26 cellular contexts compared by ENCODE assay signal in the genomic region with DNA sequence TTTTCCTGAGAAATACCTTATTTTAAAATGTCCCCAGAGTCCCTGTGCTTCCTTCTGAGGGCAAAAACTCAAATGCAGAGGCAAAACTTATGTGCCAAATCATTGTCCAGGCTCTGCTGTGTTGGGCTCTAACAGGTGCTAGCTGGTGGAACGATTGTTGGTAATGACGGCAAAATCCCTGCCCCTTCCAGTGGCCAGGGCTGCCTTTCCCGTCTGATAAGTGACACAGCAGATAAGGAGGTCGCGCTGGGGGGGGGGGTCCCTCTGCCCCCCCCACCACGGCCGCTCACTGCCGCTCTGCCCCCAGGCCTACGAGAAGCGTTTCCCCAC. TPM values are rescaled to one million over a fixed set of nuclear protein-coding genes. Genes with fewer than 3 reads are reported as not detected.
DNase-seq lines count a peak whose midpoint lies in the region; ATAC-seq and TF ChIP-seq lines count a peak whose summit lies in the region.
"Had no signal": no experiment of that assay in that cellular context is flagged by ENCODE, and none has a peak within 500 bp of the region (broad histone marks: within the 10 kb centered on the region; RNA-seq: fewer than 3 reads in every experiment).

No MANE protein-coding gene starts in this region.

- CTCF ChIA-PET in Caco-2 (lab: Charles Lee): interaction anchor here (0.6 kb wide), 2 partner anchors 239 to 432 kb away, joined by 3 to 6 read pairs; no protein-coding TSS in a partner anchor

- no peak overlapping the region for H3K27ac Mint-ChIP-seq in Caco-2 (ENCODE audit: unreplicated experiment)
- no peak overlapping the region for H3K27ac Mint-ChIP-seq in activated T-cell treated with anti-CD3 and anti-CD28 coated beads, Interleukin-2, amount 50 U/mL, for 24 hours
- H3K27ac Mint-ChIP-seq: activated CD8-positive, alpha-beta T cell treated with anti-CD3 and anti-CD28 coated beads, Interleukin-2, amount 10 ng/mL, durations not matched to agents 7 days and 5 days; activated naive CD4-positive, alpha-beta T cell treated with anti-CD3 and anti-CD28 coated beads for 36 hours; CD4-positive, CD25-positive, alpha-beta regulatory T cell; naive thymus-derived CD8-positive, alpha-beta T cell had no signal

- H3K36me3 Mint-ChIP-seq in Caco-2 (ENCODE audit: insufficient read depth, unreplicated experiment): no peaks in the 10 kb centered on the region
- no peaks in the 10 kb centered on the region for H3K36me3 Mint-ChIP-seq in activated T-cell treated with anti-CD3 and anti-CD28 coated beads, Interleukin-2, amount 50 U/mL, for 24 hours (ENCODE audit: low read depth)
- H3K36me3 Mint-ChIP-seq: CD4-positive, CD25-positive, alpha-beta regulatory T cell; naive thymus-derived CD8-positive, alpha-beta T cell had no signal

- DNase-seq in Caco-2 (no peak), hepatocyte (ENCODE audit: low spot score) (no peak), iPS-NIHi11 (ENCODE audit: low spot score) (no peak)
- no peak for DNase-seq in activated T-cell treated with anti-CD3 and anti-CD28 coated beads, Interleukin-2, amount 50 U/mL, for 24 hours
- DNase-seq: activated CD4-positive, alpha-beta T cell treated with anti-CD3 and anti-CD28 coated beads for 1 hour; activated CD8-positive, alpha-beta T cell treated with anti-CD3 and anti-CD28 coated beads, Interleukin-2, amount 10 ng/mL, durations not matched to agents 7 days and 5 days; activated naive CD4-positive, alpha-beta T cell treated with anti-CD3 and anti-CD28 coated beads for 36 hours; CD4-positive, CD25-positive, alpha-beta regulatory T cell; erythroblast; foreskin keratinocyte; GDM1; hypothalamus; kidney glomerular epithelial cell; naive thymus-derived CD8-positive, alpha-beta T cell; NCI-H1092; NCI-H1930; Right ventricle myocardium superior; SW 1271 had no signal

- H3K4me3 Mint-ChIP-seq in Caco-2 (ENCODE audit: unreplicated experiment): no peak overlapping the region
- H3K4me3 Mint-ChIP-seq in activated T-cell treated with anti-CD3 and anti-CD28 coated beads, Interleukin-2, amount 50 U/mL, for 24 hours: no peak overlapping the region
- H3K4me3 Mint-ChIP-seq: activated CD8-positive, alpha-beta T cell treated with anti-CD3 and anti-CD28 coated beads, Interleukin-2, amount 10 ng/mL, durations not matched to agents 7 days and 5 days; activated naive CD4-positive, alpha-beta T cell treated with anti-CD3 and anti-CD28 coated beads for 36 hours; CD4-positive, CD25-positive, alpha-beta regulatory T cell; central memory CD8-positive, alpha-beta T cell had no signal

- H3K4me1 ChIP-seq in Caco-2 (no peaks in the 10 kb centered on the region), HUES6 (ENCODE audit: control insufficient read depth, insufficient read depth, low read length) (peaks cover under 1% of the 10 kb centered on the region; the same call in 1 of the 2 replicates), hepatocyte (ENCODE audit: insufficient read depth) (no peaks in the 10 kb centered on the region), neuron (ENCODE audit: insufficient read depth, low read length) (peaks cover 3% of the 10 kb centered on the region)
- H3K4me1 ChIP-seq: ascending aorta, foreskin keratinocyte had no signal

- no peaks in the 10 kb centered on the region for H3K9me2 ChIP-seq in hepatocyte (replicated peaks; ENCODE audit: insufficient read depth)

- BruUV-seq in Caco-2 (replicated peaks; lab: Mats Ljungman, UMichigan): no TSS peak

- H3K27me3 Mint-ChIP-seq in Caco-2 (ENCODE audit: insufficient read depth, unreplicated experiment): peaks cover 8% of the 10 kb centered on the region
- peaks cover 61% of the 10 kb centered on the region for H3K27me3 Mint-ChIP-seq in activated T-cell treated with anti-CD3 and anti-CD28 coated beads, Interleukin-2, amount 50 U/mL, for 24 hours

- no peaks in the 10 kb centered on the region for H3K36me3 ChIP-seq in Caco-2 (ENCODE audit: control insufficient read depth, insufficient read depth, low read length)
- H3K36me3 ChIP-seq in HUES6 (ENCODE audit: control insufficient read depth, insufficient read depth, low read length): no peaks in the 10 kb centered on the region
- H3K36me3 ChIP-seq in hepatocyte (replicated peaks; ENCODE audit: insufficient read depth, low read depth): no peaks in the 10 kb centered on the region
- H3K36me3 ChIP-seq in neuron (ENCODE audit: insufficient read depth, low read length): no peaks in the 10 kb centered on the region
- H3K36me3 ChIP-seq: ascending aorta, thoracic aorta had no signal

- 7% methylated on average over 8 of the region's 10 CpGs for WGBS in hepatocyte (ENCODE audit: low lambda C conversion rate, missing lambda C conversion rate)

- H2AFZ ChIP-seq in hepatocyte (no peak overlapping the region), neuron (ENCODE audit: low read depth, low read length) (peak overlapping the region; percentile 26)

- ATAC-seq in GM21529 (IDR thresholded peaks at IDR 0.05; ENCODE audit: unreplicated experiment) (no peak), GM19463 (IDR thresholded peaks at IDR 0.05; ENCODE audit: unreplicated experiment) (no peak)

- H3K27ac ChIP-seq in HUES6 (ENCODE audit: low read depth, low read length) (no peak overlapping the region), hepatocyte (no peak overlapping the region)
- H3K27ac ChIP-seq: ascending aorta, foreskin keratinocyte, thoracic aorta had no signal

- POLR2A ChIA-PET in Caco-2 (lab: Charles Lee): no interaction called here

- H3K27me3 ChIP-seq in Caco-2 (replicated peaks; ENCODE audit: control insufficient read depth, insufficient read depth, low read length): no peaks in the 10 kb centered on the region
- peaks cover 47% of the 10 kb centered on the region for H3K27me3 ChIP-seq in HUES6 (ENCODE audit: control insufficient read depth, insufficient read depth, low read length)
- H3K27me3 ChIP-seq in hepatocyte: peaks cover 38% of the 10 kb centered on the region
- peaks cover 30% of the 10 kb centered on the region for H3K27me3 ChIP-seq in neuron (ENCODE audit: insufficient read depth, low read length)

- no peaks in the 10 kb centered on the region for H4K20me1 ChIP-seq in hepatocyte (ENCODE audit: insufficient read depth, poor library complexity, severe bottlenecking)

- H3K4me2 ChIP-seq in hepatocyte: peak overlapping the region; percentile 70

- H3K9me3 ChIP-seq in Caco-2: no peaks in the 10 kb centered on the region
- no peaks in the 10 kb centered on the region for H3K9me3 ChIP-seq in HUES6 (ENCODE audit: control insufficient read depth, insufficient read depth, low read depth, low read length)
- H3K9me3 ChIP-seq in hepatocyte (ENCODE audit: low read depth): no peaks in the 10 kb centered on the region
- no peaks in the 10 kb centered on the region for H3K9me3 ChIP-seq in neuron (ENCODE audit: low read length)
- H3K9me3 ChIP-seq: ascending aorta had no signal

- H3K4me3 ChIP-seq in Caco-2 (ENCODE audit: low read depth, low read length) (peak overlapping the region; percentile 32), HUES6 (ENCODE audit: low read depth, low read length) (peak overlapping the region; percentile 44), hepatocyte (no peak overlapping the region), neuron (ENCODE audit: low read length) (no peak overlapping the region)
- H3K4me3 ChIP-seq: ascending aorta, thoracic aorta had no signal

- H3K79me2 ChIP-seq in hepatocyte: no peaks in the 10 kb centered on the region

- intact Hi-C loops in Caco-2 (cut with micrococcal nuclease; ENCODE audit: unreplicated experiment): no loop called here

- TF ChIP-seq CTCF in Caco-2 (IDR thresholded peaks at IDR 0.05; ENCODE audit: insufficient read depth in 1 of 2, low read depth in 1 of 2, low read length in 1 of 2, severe bottlenecking in 1 of 2, unreplicated experiment in 1 of 2) (no peak), hepatocyte (IDR thresholded peaks at IDR 0.05; ENCODE audit: poor library complexity) (no peak)

- H3K4me1 Mint-ChIP-seq in Caco-2 (ENCODE audit: low read depth, unreplicated experiment): no peaks in the 10 kb centered on the region
- peaks cover 6% of the 10 kb centered on the region for H3K4me1 Mint-ChIP-seq in activated T-cell treated with anti-CD3 and anti-CD28 coated beads, Interleukin-2, amount 50 U/mL, for 24 hours (ENCODE audit: low read depth)

- H3K9me3 Mint-ChIP-seq in Caco-2 (ENCODE audit: unreplicated experiment): no peaks in the 10 kb centered on the region
- H3K9me3 Mint-ChIP-seq in activated T-cell treated with anti-CD3 and anti-CD28 coated beads, Interleukin-2, amount 50 U/mL, for 24 hours: no peaks in the 10 kb centered on the region
- H3K9me3 Mint-ChIP-seq: activated naive CD4-positive, alpha-beta T cell treated with anti-CD3 and anti-CD28 coated beads for 36 hours; central memory CD8-positive, alpha-beta T cell had no signal

- H3K9ac ChIP-seq in HUES6 (ENCODE audit: low read length): no peak overlapping the region

RNA-seq across cellular contexts. Expression of gene SEC14L5, which starts 29.1 kb away (rescaled TPM):
- total RNA-seq in Caco-2 (2022): 0.14 and 0.67 TPM in 2 replicates
- total RNA-seq in hepatocyte: 0.20 and 3.5 TPM in 2 replicates
- polyA plus RNA-seq in hepatocyte: 0.69 and 1.0 TPM in 2 replicates
- total RNA-seq: activated CD8-positive, alpha-beta T cell treated with anti-CD3 and anti-CD28 coated beads, Interleukin-2, amount 10 ng/mL, durations not matched to agents 7 days and 5 days; activated naive CD4-positive, alpha-beta T cell treated with anti-CD3 and anti-CD28 coated beads for 36 hours; foreskin keratinocyte; HT1080; naive thymus-derived CD8-positive, alpha-beta T cell had no signal
- polyA plus RNA-seq: CD4-positive, CD25-positive, alpha-beta regulatory T cell; foreskin keratinocyte; naive thymus-derived CD8-positive, alpha-beta T cell had no signal

RNA-seq across cellular contexts. Expression of gene NAGPA, which starts 46.5 kb away (rescaled TPM):
- total RNA-seq in Caco-2 (2022) (15.9 and 16.7 TPM in 2 replicates), hepatocyte (30.5 and 32.2 TPM in 2 replicates)
- 33.7 and 35.7 TPM in 2 replicates for polyA plus RNA-seq in hepatocyte

RNA-seq across cellular contexts. Expression of gene PPL, which starts 50.3 kb away (rescaled TPM):
- total RNA-seq in Caco-2 (2022) (61.5 and 68.1 TPM in 2 replicates), hepatocyte (29.1 and 32.8 TPM in 2 replicates)
- 44.5 and 45.0 TPM in 2 replicates for polyA plus RNA-seq in hepatocyte
- total RNA-seq: activated CD8-positive, alpha-beta T cell treated with anti-CD3 and anti-CD28 coated beads, Interleukin-2, amount 10 ng/mL, durations not matched to agents 7 days and 5 days; CD4-positive, CD25-positive, alpha-beta regulatory T cell; naive thymus-derived CD8-positive, alpha-beta T cell had no signal

Comparison
In these comparisons a context has a peak if more than half of its experiments do, and no peak if none do; other contexts are left out.
1. H3K4me3 ChIP-seq: peak in Caco-2 (single experiment) and HUES6 (single experiment); none in hepatocyte (single experiment) and neuron (single experiment).